ENCODE assay signal across 21 cellular contexts in genomic region chr5:18068851-18069250, GRCh38.
A peak's percentile ranks its signal among the peaks of the same experiment; 100 is the strongest.
DNase-seq lines count a peak whose midpoint lies in the region; ATAC-seq and TF ChIP-seq lines count a peak whose summit lies in the region.
"Had no signal": no experiment of that assay in that cellular context is flagged by ENCODE, and none has a peak within 500 bp of the region (broad histone marks: within the 10 kb centered on the region; RNA-seq: fewer than 3 reads in every experiment).

No MANE protein-coding gene starts in this region.

- H3K4me3 ChIP-seq in GM23338 (no peak overlapping the region), mesenchymal stem cell (ENCODE audit: insufficient read depth in 1 of 2, low read depth in 1 of 2, low read length in 2 of 2) (no peak overlapping the region)
- H3K4me3 ChIP-seq: A549, GM12878 had no signal

- H3K9ac ChIP-seq in mesenchymal stem cell (ENCODE audit: low read length), result no peak overlapping the region

- H3K4ac ChIP-seq in mesenchymal stem cell (ENCODE audit: low read depth in 1 of 2, low read length in 2 of 2), result no peak overlapping the region

- H4K91ac ChIP-seq in mesenchymal stem cell (ENCODE audit: low read length), result no peak overlapping the region

- H3F3A ChIP-seq in GM23338 (replicated peaks; ENCODE audit: low read depth), result no peaks in the 10 kb centered on the region

- ATAC-seq in GM23338, result no peak
- no peak for ATAC-seq in natural killer cell treated with Interleukin-12 subunit alpha and Interleukin-12 subunit beta and Interleukin-15 and Interleukin-18, amount 100 ng/mL, for 72 hours
- no peak for ATAC-seq in HG02885 (IDR thresholded peaks at IDR 0.05; ENCODE audit: poor library complexity, unreplicated experiment)
- ATAC-seq in GM18867 (IDR thresholded peaks at IDR 0.05; ENCODE audit: unreplicated experiment), result no peak
- ATAC-seq: A549, GM12878 had no signal

- no peaks in the 10 kb centered on the region for H3K79me2 ChIP-seq in GM23338 (replicated peaks; ENCODE audit: insufficient read depth)

- H3K9me3 Mint-ChIP-seq in GM23338, result no peaks in the 10 kb centered on the region
- H3K9me3 Mint-ChIP-seq in natural killer cell treated with Interleukin-12 subunit alpha and Interleukin-12 subunit beta and Interleukin-15 and Interleukin-18, amount 100 ng/mL, for 72 hours, result peaks cover 14% of the 10 kb centered on the region

- H3K4me2 ChIP-seq in GM23338, result no peak overlapping the region
- H3K4me2 ChIP-seq in mesenchymal stem cell (ENCODE audit: low read length, poor library complexity, severe bottlenecking), result no peak overlapping the region
- H3K4me2 ChIP-seq: A549 had no signal

- H2BK5ac ChIP-seq in mesenchymal stem cell (ENCODE audit: low read depth, low read length, poor library complexity, severe bottlenecking), result no peak overlapping the region

- H3K27me3 Mint-ChIP-seq in GM23338 (ENCODE audit: insufficient read depth, low read depth, poor library complexity), result no peaks in the 10 kb centered on the region
- H3K27me3 Mint-ChIP-seq in natural killer cell treated with Interleukin-12 subunit alpha and Interleukin-12 subunit beta and Interleukin-15 and Interleukin-18, amount 100 ng/mL, for 72 hours, result no peaks in the 10 kb centered on the region
- H3K27me3 Mint-ChIP-seq: CD4-positive, alpha-beta memory T cell; IgD-negative memory B cell had no signal

- H3K27ac Mint-ChIP-seq in GM23338, result no peak overlapping the region
- H3K27ac Mint-ChIP-seq in natural killer cell treated with Interleukin-12 subunit alpha and Interleukin-12 subunit beta and Interleukin-15 and Interleukin-18, amount 100 ng/mL, for 72 hours, result no peak overlapping the region
- H3K27ac Mint-ChIP-seq: CD4-positive, alpha-beta memory T cell; IgD-negative memory B cell; T-helper 1 cell treated with Interleukin-12 subunit alpha and Interleukin-12 subunit beta and Interleukin-4 antibody, amounts not matched to agents 30 μg/mL and 1 μg/mL, for 36 hours had no signal

- H3K27me3 ChIP-seq in GM23338 (ENCODE audit: insufficient read depth) (no peaks in the 10 kb centered on the region), mesenchymal stem cell (ENCODE audit: control insufficient read depth in 1 of 2, insufficient read depth in 1 of 2, low read length in 2 of 2) (no peaks in the 10 kb centered on the region)

- no peaks in the 10 kb centered on the region for H3K36me3 Mint-ChIP-seq in GM23338 (ENCODE audit: low read depth)
- peaks cover under 1% of the 10 kb centered on the region for H3K36me3 Mint-ChIP-seq in natural killer cell treated with Interleukin-12 subunit alpha and Interleukin-12 subunit beta and Interleukin-15 and Interleukin-18, amount 100 ng/mL, for 72 hours
- H3K36me3 Mint-ChIP-seq: CD4-positive, alpha-beta memory T cell; IgD-negative memory B cell had no signal

- H3K14ac ChIP-seq in mesenchymal stem cell (ENCODE audit: low read length in 2 of 2), result no peak overlapping the region

- no peak overlapping the region for H3K27ac ChIP-seq in GM23338 (ENCODE audit: low read depth)
- no peak overlapping the region for H3K27ac ChIP-seq in mesenchymal stem cell (ENCODE audit: low read length, poor library complexity, severe bottlenecking)
- H3K27ac ChIP-seq: A549 had no signal

- peak overlapping the region; percentile 44 for H2AK5ac ChIP-seq in mesenchymal stem cell (ENCODE audit: low read length, severe bottlenecking)

- no peaks in the 10 kb centered on the region for H3K4me1 Mint-ChIP-seq in GM23338
- H3K4me1 Mint-ChIP-seq in natural killer cell treated with Interleukin-12 subunit alpha and Interleukin-12 subunit beta and Interleukin-15 and Interleukin-18, amount 100 ng/mL, for 72 hours (ENCODE audit: low read depth in 2 of 2), result no peaks in the 10 kb centered on the region
- H3K4me1 Mint-ChIP-seq: CD4-positive, alpha-beta memory T cell; IgD-negative memory B cell had no signal

- H2BK15ac ChIP-seq in mesenchymal stem cell (ENCODE audit: low read depth, poor library complexity, severe bottlenecking), result no peak overlapping the region

- DNase-seq in GM23338 (ENCODE audit: low spot score), result no peak
- peak; percentile 11 for DNase-seq in NCI-H446 treated with DMSO at 0.1 percent for 48 hours (lab: John Stamatoyannopoulos, UW)
- DNase-seq in SHP77 treated with DMSO at 0.1 percent for 48 hours (lab: John Stamatoyannopoulos, UW), result peak; percentile 39
- DNase-seq in mesenchymal stem cell, result no peak
- DNase-seq in natural killer cell treated with Interleukin-12 subunit alpha and Interleukin-12 subunit beta and Interleukin-15 and Interleukin-18, amount 100 ng/mL, for 72 hours (ENCODE audit: low spot score), result no peak
- DNase-seq in T-helper 2 cell, result no peak
- DNase-seq: CD4-positive, alpha-beta memory T cell; DMS53; EL; GOT3; Karpas-422; NCI-H1417 treated with DMSO at 0.1 percent for 48 hours; NCI-H2029; NCI-H510A treated with DMSO at 0.1 percent for 48 hours; SIG-M5 had no signal

- H4K8ac ChIP-seq in mesenchymal stem cell (ENCODE audit: low read length), result no peak overlapping the region

- no peak overlapping the region for H2BK12ac ChIP-seq in mesenchymal stem cell (ENCODE audit: low read length in 2 of 2)

- no peak for TF ChIP-seq CTCF in GM23338 (conservative IDR thresholded peaks at IDR 0.05; ENCODE audit: low read depth in 2 of 2)

- no peaks in the 10 kb centered on the region for H4K20me1 ChIP-seq in GM23338 (replicated peaks; ENCODE audit: insufficient read depth)

- no peaks in the 10 kb centered on the region for H3K79me1 ChIP-seq in mesenchymal stem cell (replicated peaks; ENCODE audit: low read length, poor library complexity, severe bottlenecking)

- no peaks in the 10 kb centered on the region for H3K9me2 ChIP-seq in GM23338 (ENCODE audit: insufficient read depth)

- H2BK120ac ChIP-seq in mesenchymal stem cell (ENCODE audit: low read depth, low read length), result no peak overlapping the region

- H3K23ac ChIP-seq in mesenchymal stem cell (ENCODE audit: low read length in 2 of 2), result no peak overlapping the region

- H2AFZ ChIP-seq in GM23338 (peak overlapping the region; percentile 82; the same call in 1 of the 2 replicates), mesenchymal stem cell (ENCODE audit: low read depth, low read length) (no peak overlapping the region)

- no peaks in the 10 kb centered on the region for H3K36me3 ChIP-seq in GM23338 (ENCODE audit: insufficient read depth)
- no peaks in the 10 kb centered on the region for H3K36me3 ChIP-seq in mesenchymal stem cell (ENCODE audit: control insufficient read depth in 1 of 2, insufficient read depth in 2 of 2, low read depth in 1 of 2, low read length in 2 of 2)

- 88% methylated on average over 5 of the region's 6 CpGs for WGBS in mesenchymal stem cell

- H3K18ac ChIP-seq in mesenchymal stem cell (ENCODE audit: low read depth in 1 of 2, low read length in 2 of 2), result no peak overlapping the region

- H3K9me3 ChIP-seq in mesenchymal stem cell (ENCODE audit: control insufficient read depth, low read length), result no peaks in the 10 kb centered on the region
- H3K9me3 ChIP-seq: A549 had no signal

- H3K4me1 ChIP-seq in GM23338 (ENCODE audit: insufficient read depth), result no peaks in the 10 kb centered on the region
- H3K4me1 ChIP-seq in mesenchymal stem cell (ENCODE audit: control insufficient read depth, insufficient read depth, low read depth, low read length), result no peaks in the 10 kb centered on the region
- H3K4me1 ChIP-seq: A549 had no signal

- no peak overlapping the region for H3K4me3 Mint-ChIP-seq in GM23338
- H3K4me3 Mint-ChIP-seq in natural killer cell treated with Interleukin-12 subunit alpha and Interleukin-12 subunit beta and Interleukin-15 and Interleukin-18, amount 100 ng/mL, for 72 hours, result no peak overlapping the region
- H3K4me3 Mint-ChIP-seq: CD4-positive, alpha-beta memory T cell; IgD-negative memory B cell; T-helper 1 cell treated with Interleukin-12 subunit alpha and Interleukin-12 subunit beta and Interleukin-4 antibody, amounts not matched to agents 30 μg/mL and 1 μg/mL, for 36 hours had no signal

TF ChIP-seq in GM23338, 12 proteins besides CTCF, POLR2A, EP300 and RAD21:
- TF ChIP-seq ETS1 (IDR thresholded peaks at IDR 0.05), result no peak
- no peak for TF ChIP-seq ZNF331 (CRISPR knock-in tag; IDR thresholded peaks at IDR 0.05; ENCODE audit: low read depth)
- TF ChIP-seq JUNB (IDR thresholded peaks at IDR 0.05; ENCODE audit: unreplicated experiment), result no peak
- no peak for TF ChIP-seq POLR2AphosphoS5 (IDR thresholded peaks at IDR 0.05; ENCODE audit: low read depth)
- no peak for TF ChIP-seq EZH2 (IDR thresholded peaks at IDR 0.05; ENCODE audit: low read depth, unreplicated experiment)
- TF ChIP-seq NANOG (IDR thresholded peaks at IDR 0.05; ENCODE audit: borderline replicate concordance), result no peak

Comparison
In these comparisons a context has a peak if more than half of its experiments do, and no peak if none do; other contexts are left out.
1. DNase-seq: peak in NCI-H446 treated with DMSO at 0.1 percent for 48 hours (single experiment) and SHP77 treated with DMSO at 0.1 percent for 48 hours (single experiment); none in GM23338 (single experiment), mesenchymal stem cell (single experiment), natural killer cell treated with Interleukin-12 subunit alpha and Interleukin-12 subunit beta and Interleukin-15 and Interleukin-18, amount 100 ng/mL, for 72 hours (single experiment) and T-helper 2 cell (0 of 5).